8 cellular contexts compared by ENCODE assay signal in genomic region chr12:51028126-51028810, GRCh38. TPM values are rescaled to one million over a fixed set of nuclear protein-coding genes. Genes with fewer than 3 reads are reported as not detected.
A peak's percentile ranks its signal among the peaks of the same experiment; 100 is the strongest.
DNase-seq lines count a peak whose midpoint lies in the region; ATAC-seq and TF ChIP-seq lines count a peak whose summit lies in the region.

No MANE protein-coding gene starts in this region.

- ATAC-seq in GM21526 (IDR thresholded peaks at IDR 0.05; ENCODE audit: low FRiP score, unreplicated experiment): no peak
- ATAC-seq in activated CD4-positive, CD25-positive, alpha-beta regulatory T cell treated with anti-CD3 and anti-CD28 coated beads, Interleukin-2, amount 50 U/mL, for 24 hours: no peak

- no peak overlapping the region for H3K4me3 ChIP-seq in LNCaP clone FGC (ENCODE audit: low read depth, low read length)
- peak overlapping the region; percentile 33 for H3K4me3 ChIP-seq in epithelial cell of proximal tubule (ENCODE audit: low read depth, low read length)

- TF ChIP-seq CTCF in LNCaP clone FGC (IDR thresholded peaks at IDR 0.05; ENCODE audit: control insufficient read depth, extremely low read depth, insufficient read depth) (peak; percentile 50), epithelial cell of proximal tubule (conservative IDR thresholded peaks at IDR 0.05; ENCODE audit: low read depth, low read length) (peak; percentile 56)

- DNase-seq in NCI-H1694 (lab: John Stamatoyannopoulos, UW) (peak; percentile 22), NCI-H1694 treated with DMSO at 0.1 percent for 48 hours (lab: John Stamatoyannopoulos, UW) (no peak), LNCaP clone FGC (ENCODE audit: low read depth) (no peak), SHP77 treated with DMSO at 0.1 percent for 48 hours (lab: John Stamatoyannopoulos, UW) (peak; percentile 28), epithelial cell of proximal tubule (ENCODE audit: low read depth) (no peak), pons (ENCODE audit: low spot score) (peak; percentile 83)

RNA-seq across cellular contexts. Expression of gene SLC11A2, which starts 2.1 kb away (rescaled TPM):
- 34.6 and 43.7 TPM in 2 replicates for total RNA-seq in epithelial cell of proximal tubule

RNA-seq across cellular contexts. Expression of gene LETMD1, which starts 19.9 kb away (rescaled TPM):
- 20.3 and 29.2 TPM in 2 replicates for total RNA-seq in epithelial cell of proximal tubule

RNA-seq across cellular contexts. Expression of gene CSRNP2, which starts 55.1 kb away (rescaled TPM):
- total RNA-seq in epithelial cell of proximal tubule: 18.4 and 25.1 TPM in 2 replicates

Comparison
In these comparisons a context has a peak if more than half of its experiments do, and no peak if none do; other contexts are left out.
1. DNase-seq: peak in NCI-H1694 (single experiment), SHP77 treated with DMSO at 0.1 percent for 48 hours (single experiment) and pons (single experiment); none in NCI-H1694 treated with DMSO at 0.1 percent for 48 hours (single experiment), LNCaP clone FGC (single experiment) and epithelial cell of proximal tubule (single experiment).